Comparison of ENCODE assay signal across 20 cellular contexts in the genomic region with DNA sequence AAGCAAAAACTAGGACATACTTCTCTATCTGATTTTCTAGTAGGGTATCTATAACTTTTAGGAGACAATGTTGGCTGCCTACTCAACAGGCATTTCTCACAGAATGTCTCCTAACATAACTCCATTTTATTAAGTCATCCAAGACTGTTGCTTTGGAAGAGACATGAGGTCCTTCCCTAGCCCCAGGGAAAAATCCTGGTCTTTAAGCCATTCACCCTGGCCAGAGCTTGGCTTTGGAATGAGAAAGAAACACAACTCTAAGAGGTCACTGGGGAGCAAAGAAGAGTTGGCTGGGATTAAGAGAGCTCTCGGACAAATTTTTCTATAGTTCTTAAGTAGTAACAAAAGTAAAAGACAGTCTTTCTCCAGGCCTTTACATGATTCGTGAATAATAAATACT.
"Had no signal": no experiment of that assay in that cellular context is flagged by ENCODE, and none has a peak within 500 bp of the region (broad histone marks: within the 10 kb centered on the region; RNA-seq: fewer than 3 reads in every experiment).

No MANE protein-coding gene starts in this region.

- H3K9ac ChIP-seq: neural progenitor cell had no signal

- H3K27me3 ChIP-seq: cardiac muscle cell, gastroesophageal sphincter, neural progenitor cell, sigmoid colon, transverse colon had no signal

- H3K27ac ChIP-seq: cardiac muscle cell, gastroesophageal sphincter, neural progenitor cell, psoas muscle, sigmoid colon, skin epidermis, thoracic aorta, transverse colon had no signal

- H3K4me2 ChIP-seq: neural progenitor cell had no signal

- ATAC-seq: gastroesophageal sphincter; naive thymus-derived CD8-positive, alpha-beta T cell; psoas muscle; stimulated activated naive B cell treated with anti-CD40 and anti-IgM and Interleukin-4, amounts not matched to agents 10 μg/mL and 1 μg/mL and 100 μg/mL, for 72 hours; stimulated activated naive CD8-positive, alpha-beta T cell treated with anti-CD3 and anti-CD28 coated beads, Interleukin-15, amount 100 ng/mL, for 72 hours had no signal

- H3K36me3 ChIP-seq: cardiac muscle cell, neural progenitor cell, sigmoid colon, thoracic aorta, transverse colon had no signal

- H3K9me3 ChIP-seq: gastroesophageal sphincter, mucosa of descending colon, psoas muscle, sigmoid colon, thoracic aorta, transverse colon had no signal

- H3K4me3 ChIP-seq: cardiac muscle cell, gastroesophageal sphincter, mucosa of descending colon, neural progenitor cell, psoas muscle, sigmoid colon, skin epidermis, thoracic aorta, transverse colon had no signal

- DNase-seq: cerebellar nuclear complex; dermis blood vessel endothelial cell; glutamatergic neuron; immature natural killer cell; mucosa of descending colon; naive thymus-derived CD8-positive, alpha-beta T cell; occipital lobe; psoas muscle; retina; sigmoid colon; stimulated activated CD4-positive, alpha-beta T cell treated with anti-CD3 and anti-CD28 coated beads, Interleukin-2, amount 100 ng/mL, for 24 hours; stimulated activated CD4-positive, alpha-beta T cell treated with anti-CD3 and anti-CD28 coated beads, Interleukin-4, amount 100 ng/mL, for 4 hours; stimulated activated naive B cell treated with anti-CD40 and anti-IgM and Interleukin-4, amounts not matched to agents 10 μg/mL and 1 μg/mL and 100 μg/mL, for 72 hours; stimulated activated naive CD8-positive, alpha-beta T cell treated with anti-CD3 and anti-CD28 coated beads, Interleukin-15, amount 100 ng/mL, for 72 hours; transverse colon had no signal

- H3K4me1 ChIP-seq: neural progenitor cell, psoas muscle had no signal
